Comparison of ENCODE assay signal across 9 cellular contexts in genomic region chr10:102229810-102230263, GRCh38. TPM values are rescaled to one million over a fixed set of nuclear protein-coding genes. Genes with fewer than 3 reads are reported as not detected.
A peak's percentile ranks its signal among the peaks of the same experiment; 100 is the strongest.
DNase-seq lines count a peak whose midpoint lies in the region; ATAC-seq, FAIRE-seq and TF ChIP-seq lines count a peak whose summit lies in the region.
"Had no signal": no experiment of that assay in that cellular context is flagged by ENCODE, and none has a peak within 500 bp of the region (broad histone marks: within the 10 kb centered on the region; RNA-seq: fewer than 3 reads in every experiment).

No MANE protein-coding gene starts in this region.

- no peaks in the 10 kb centered on the region for H3K9me3 Mint-ChIP-seq in activated CD8-positive, alpha-beta memory T cell treated with anti-CD3 and anti-CD28 coated beads, Interleukin-2, amount 10 ng/mL, durations not matched to agents 7 days and 5 days (ENCODE audit: low read depth)
- no peaks in the 10 kb centered on the region for H3K9me3 Mint-ChIP-seq in effector memory CD8-positive, alpha-beta T cell

- no peak overlapping the region for H3K27ac Mint-ChIP-seq in activated CD8-positive, alpha-beta memory T cell treated with anti-CD3 and anti-CD28 coated beads, Interleukin-2, amount 10 ng/mL, durations not matched to agents 7 days and 5 days
- peak overlapping the region in 1 of 2 donors; percentile 39 for H3K27ac Mint-ChIP-seq in effector memory CD8-positive, alpha-beta T cell

- peak overlapping the region; percentile 5 for H3K9ac ChIP-seq in mesenchymal stem cell (ENCODE audit: low read length)

- H3K27me3 ChIP-seq in mesenchymal stem cell (ENCODE audit: control insufficient read depth in 1 of 2, insufficient read depth in 1 of 2, low read length in 2 of 2): peaks cover 28 to 31% of the 10 kb centered on the region in 2 experiments

- H3K14ac ChIP-seq in mesenchymal stem cell (ENCODE audit: low read length in 2 of 2): no peak overlapping the region

- H3K36me3 Mint-ChIP-seq in activated CD8-positive, alpha-beta memory T cell treated with anti-CD3 and anti-CD28 coated beads, Interleukin-2, amount 10 ng/mL, durations not matched to agents 7 days and 5 days: no peaks in the 10 kb centered on the region
- H3K36me3 Mint-ChIP-seq in effector memory CD8-positive, alpha-beta T cell (ENCODE audit: insufficient read depth): no peaks in the 10 kb centered on the region

- H2AK5ac ChIP-seq in mesenchymal stem cell (ENCODE audit: low read length, severe bottlenecking): no peak overlapping the region

- no peak overlapping the region for H3K4ac ChIP-seq in mesenchymal stem cell (ENCODE audit: low read depth in 1 of 2, low read length in 2 of 2)

- H3K4me3 Mint-ChIP-seq in activated CD8-positive, alpha-beta memory T cell treated with anti-CD3 and anti-CD28 coated beads, Interleukin-2, amount 10 ng/mL, durations not matched to agents 7 days and 5 days: peak overlapping the region; percentile 62
- peak overlapping the region; percentile 81 to 87 for H3K4me3 Mint-ChIP-seq in effector memory CD8-positive, alpha-beta T cell

- peaks cover 22% of the 10 kb centered on the region for H3K4me1 Mint-ChIP-seq in activated CD8-positive, alpha-beta memory T cell treated with anti-CD3 and anti-CD28 coated beads, Interleukin-2, amount 10 ng/mL, durations not matched to agents 7 days and 5 days
- peaks cover 20 to 26% of the 10 kb centered on the region in 2 donors for H3K4me1 Mint-ChIP-seq in effector memory CD8-positive, alpha-beta T cell (ENCODE audit: low read depth in 2 of 2)

- no peaks in the 10 kb centered on the region for H3K9me3 ChIP-seq in mesenchymal stem cell (ENCODE audit: control insufficient read depth, low read length)

- 4% methylated on average over 24 of the region's 24 CpGs for WGBS in mesenchymal stem cell

- no peaks in the 10 kb centered on the region for H3K79me1 ChIP-seq in mesenchymal stem cell (replicated peaks; ENCODE audit: low read length, poor library complexity, severe bottlenecking)

- DNase-seq in D721Med (ENCODE audit: insufficient read length, low spot score): peak; percentile 76
- peak; percentile 95 for DNase-seq in HK-2 (ENCODE audit: unreplicated experiment)
- peak; percentile 67 for DNase-seq in NOMO-1 treated with DMSO at 0.1 percent for 48 hours (lab: John Stamatoyannopoulos, UW; ENCODE audit: unreplicated experiment)
- peak; percentile 91 for DNase-seq in activated CD8-positive, alpha-beta memory T cell treated with anti-CD3 and anti-CD28 coated beads, Interleukin-2, amount 10 ng/mL, durations not matched to agents 7 days and 5 days
- peak; percentile 84 to 86 (median 85) for DNase-seq in effector memory CD8-positive, alpha-beta T cell
- peak; percentile 74 for DNase-seq in mesenchymal stem cell
- DNase-seq in stimulated activated CD8-positive, alpha-beta memory T cell treated with anti-CD3 and anti-CD28 coated beads, Interleukin-12 subunit alpha, Interleukin-12 subunit beta, amount 100 ng/mL, for 1 hour (ENCODE audit: low read depth): peak; percentile 75

- H3K23ac ChIP-seq in mesenchymal stem cell (ENCODE audit: low read length in 2 of 2): no peak overlapping the region

- no peak overlapping the region for H2BK15ac ChIP-seq in mesenchymal stem cell (ENCODE audit: low read depth, poor library complexity, severe bottlenecking)

- CTCF ChIA-PET in activated CD8-positive, alpha-beta memory T cell treated with anti-CD3 and anti-CD28 coated beads, Interleukin-2, amount 10 ng/mL, durations not matched to agents 7 days and 5 days (lab: Charles Lee): interaction anchor here (0.6 to 19.2 kb wide), 68 partner anchors 8 to 477 kb away, joined by 3 to 824 read pairs (median 6); partner anchors contain the start of genes ACTR1A, CUEDC2, FBXL15 and GBF1

- FAIRE-seq in D721Med (lab: Jason Lieb, UNC): no peak
- FAIRE-seq: endometrium had no signal

- peak; percentile 48 for ATAC-seq in activated CD8-positive, alpha-beta memory T cell treated with anti-CD3 and anti-CD28 coated beads, Interleukin-2, amount 10 ng/mL, durations not matched to agents 7 days and 5 days
- peak; percentile 62 for ATAC-seq in effector memory CD8-positive, alpha-beta T cell (replicated peaks)
- no peak for ATAC-seq in HG03354 (IDR thresholded peaks at IDR 0.05; ENCODE audit: poor library complexity, severe bottlenecking, unreplicated experiment)

- H3K4me2 ChIP-seq in mesenchymal stem cell (ENCODE audit: low read length, poor library complexity, severe bottlenecking): peak overlapping the region; percentile 75

- H3K4me1 ChIP-seq in mesenchymal stem cell (ENCODE audit: control insufficient read depth, insufficient read depth, low read depth, low read length): peaks cover 23% of the 10 kb centered on the region

- H4K8ac ChIP-seq in mesenchymal stem cell (ENCODE audit: low read length): no peak overlapping the region

- no peak overlapping the region for H3K27ac ChIP-seq in mesenchymal stem cell (ENCODE audit: low read length, poor library complexity, severe bottlenecking)

- no peaks in the 10 kb centered on the region for H3K36me3 ChIP-seq in mesenchymal stem cell (ENCODE audit: control insufficient read depth in 1 of 2, insufficient read depth in 2 of 2, low read depth in 1 of 2, low read length in 2 of 2)

- H3K18ac ChIP-seq in mesenchymal stem cell (ENCODE audit: low read depth in 1 of 2, low read length in 2 of 2): no peak overlapping the region

- H2BK12ac ChIP-seq in mesenchymal stem cell (ENCODE audit: low read length in 2 of 2): no peak overlapping the region

- H3K4me3 ChIP-seq in mesenchymal stem cell (ENCODE audit: insufficient read depth in 1 of 2, low read depth in 1 of 2, low read length in 2 of 2): peak overlapping the region; percentile 56 to 73

- no peak overlapping the region for H2BK120ac ChIP-seq in mesenchymal stem cell (ENCODE audit: low read depth, low read length)

- TF ChIP-seq CTCF in D721Med (IDR thresholded peaks at IDR 0.05; ENCODE audit: insufficient read depth, missing control alignments): peak; percentile 91

- H2BK5ac ChIP-seq in mesenchymal stem cell (ENCODE audit: low read depth, low read length, poor library complexity, severe bottlenecking): no peak overlapping the region

- H4K91ac ChIP-seq in mesenchymal stem cell (ENCODE audit: low read length): no peak overlapping the region

- no peak overlapping the region for H2AFZ ChIP-seq in mesenchymal stem cell (ENCODE audit: low read depth, low read length)

- H3K27me3 Mint-ChIP-seq in activated CD8-positive, alpha-beta memory T cell treated with anti-CD3 and anti-CD28 coated beads, Interleukin-2, amount 10 ng/mL, durations not matched to agents 7 days and 5 days: peaks cover 68% of the 10 kb centered on the region
- peaks cover 30 to 58% of the 10 kb centered on the region in 2 donors for H3K27me3 Mint-ChIP-seq in effector memory CD8-positive, alpha-beta T cell

RNA-seq across cellular contexts. Expression of gene ELOVL3, which starts 3.7 kb away (rescaled TPM):
- not detected for total RNA-seq in activated CD8-positive, alpha-beta memory T cell treated with anti-CD3 and anti-CD28 coated beads, Interleukin-2, amount 10 ng/mL, durations not matched to agents 7 days and 5 days
- polyA plus RNA-seq in mesenchymal stem cell (2013, experiment 1 of 2): 0.12 TPM
- polyA plus RNA-seq in mesenchymal stem cell (2013, experiment 2 of 2): 0.25 TPM

RNA-seq across cellular contexts. Expression of gene PITX3, which starts 11.5 kb away (rescaled TPM):
- not detected for total RNA-seq in activated CD8-positive, alpha-beta memory T cell treated with anti-CD3 and anti-CD28 coated beads, Interleukin-2, amount 10 ng/mL, durations not matched to agents 7 days and 5 days
- 0.04 TPM for polyA plus RNA-seq in mesenchymal stem cell (2013, experiment 1 of 2)
- 0.04 TPM for polyA plus RNA-seq in mesenchymal stem cell (2013, experiment 2 of 2)

RNA-seq across cellular contexts. Expression of gene GBF1, which starts 15.5 kb away (rescaled TPM):
- 10 to 100 TPM; 46.5 to 51.6 TPM for total RNA-seq in activated CD8-positive, alpha-beta memory T cell treated with anti-CD3 and anti-CD28 coated beads, Interleukin-2, amount 10 ng/mL, durations not matched to agents 7 days and 5 days
- polyA plus RNA-seq in mesenchymal stem cell (2013, experiment 1 of 2): 28.8 TPM
- polyA plus RNA-seq in mesenchymal stem cell (2013, experiment 2 of 2): 26.0 TPM
